Comparison of ENCODE assay signal across 23 cellular contexts in genomic region chr18:80050797-80051196, GRCh38. TPM values are rescaled to one million over a fixed set of nuclear protein-coding genes. Genes with fewer than 3 reads are reported as not detected.
A peak's percentile ranks its signal among the peaks of the same experiment; 100 is the strongest.
DNase-seq lines count a peak whose midpoint lies in the region; ATAC-seq, FAIRE-seq and TF ChIP-seq lines count a peak whose summit lies in the region.
"Had no signal": no experiment of that assay in that cellular context is flagged by ENCODE, and none has a peak within 500 bp of the region (broad histone marks: within the 10 kb centered on the region; RNA-seq: fewer than 3 reads in every experiment).

No MANE protein-coding gene starts in this region.

- TF ChIP-seq CTCF in K562 (IDR thresholded peaks at IDR 0.05 in 2 of 3, conservative IDR thresholded peaks at IDR 0.05 in 1 of 3; ENCODE audit: insufficient read depth in 2 of 3, low read depth in 1 of 3, low read length in 3 of 3), result no peak
- no peak for TF ChIP-seq CTCF in osteoblast (IDR thresholded peaks at IDR 0.05; ENCODE audit: extremely low read depth, low read depth, low read length)

- no TSS peak for BruUV-seq in K562 (replicated peaks; lab: Mats Ljungman, UMichigan)

- H3K4me3 Mint-ChIP-seq in stimulated activated effector memory CD8-positive, alpha-beta T cell treated with anti-CD3 and anti-CD28 coated beads, Interleukin-12 subunit alpha, Interleukin-12 subunit beta, amount 100 ng/mL, for 72 hours, result no peak overlapping the region
- H3K4me3 Mint-ChIP-seq: CD4-positive, alpha-beta T cell; HFFc6 had no signal

- H3K4me1 ChIP-seq in K562 (replicated peaks in 1 of 2; ENCODE audit: control insufficient read depth in 2 of 2, insufficient read depth in 2 of 2, low read length in 2 of 2) (no peaks in the 10 kb centered on the region; a peak in 1 of 5 replicates), osteoblast (ENCODE audit: insufficient read depth, low read length) (no peaks in the 10 kb centered on the region)
- H3K4me1 ChIP-seq: A549, Caco-2 had no signal

- no peaks in the 10 kb centered on the region for H3K9me1 ChIP-seq in K562 (ENCODE audit: control insufficient read depth, insufficient read depth, low read length)

- H4K20me1 ChIP-seq in K562 (replicated peaks; ENCODE audit: control insufficient read depth, insufficient read depth, low read length) (no peaks in the 10 kb centered on the region), osteoblast (ENCODE audit: insufficient read depth, low read length) (no peaks in the 10 kb centered on the region)

- in situ Hi-C loops in K562 (cut with MboI), result no loop called here

- TF ChIP-seq POLR2A in K562 (conservative IDR thresholded peaks at IDR 0.05), result no peak

- DNase-seq in activated CD8-positive, alpha-beta memory T cell treated with anti-CD3 and anti-CD28 coated beads for 24 hours, result peak; percentile 41
- DNase-seq in activated CD8-positive, alpha-beta memory T cell treated with anti-CD3 and anti-CD28 coated beads, Interleukin-2, amount 50 U/mL, for 4 hours, result no peak
- DNase-seq in K562 (ENCODE audit: extremely low read depth in 1 of 4, low spot score in 3 of 4), result no peak
- peak; percentile 26 for DNase-seq in osteoblast (ENCODE audit: insufficient read length, low spot score, missing footprints)
- no peak for DNase-seq in stimulated activated effector memory CD8-positive, alpha-beta T cell treated with anti-CD3 and anti-CD28 coated beads, Interleukin-12 subunit alpha, Interleukin-12 subunit beta, amount 100 ng/mL, for 72 hours (ENCODE audit: low spot score in 2 of 2)
- no peak for DNase-seq in NCI-H82 (lab: John Stamatoyannopoulos, UW)
- DNase-seq in activated CD4-positive, alpha-beta T cell treated with anti-CD3 and anti-CD28 coated beads, Interleukin-2, amount 50 U/mL, for 48 hours, result no peak
- DNase-seq: AML-193; Caco-2; CD4-positive, alpha-beta T cell; DMS153; DMS79; GDM1; GOT3; HCEC 1CT; HFFc6 had no signal

- H3K27me3 ChIP-seq in K562 (ENCODE audit: control insufficient read depth in 2 of 2, insufficient read depth in 2 of 2, low read length in 2 of 2) (no peaks in the 10 kb centered on the region), osteoblast (ENCODE audit: insufficient read depth, low read length) (no peaks in the 10 kb centered on the region)

- TF ChIP-seq EP300 in K562 (IDR thresholded peaks at IDR 0.05; ENCODE audit: low read length), result no peak

- peaks cover 25% of the 10 kb centered on the region for H3K9me3 Mint-ChIP-seq in stimulated activated effector memory CD8-positive, alpha-beta T cell treated with anti-CD3 and anti-CD28 coated beads, Interleukin-12 subunit alpha, Interleukin-12 subunit beta, amount 100 ng/mL, for 72 hours

- H3K9me3 ChIP-seq in K562 (replicated peaks; ENCODE audit: control insufficient read depth, insufficient read depth, low read depth, low read length) (no peaks in the 10 kb centered on the region; the same call in 1 of the 2 replicates), osteoblast (ENCODE audit: low read depth, low read length) (no peaks in the 10 kb centered on the region)
- H3K9me3 ChIP-seq: Caco-2 had no signal

- POLR2A ChIA-PET in K562 (lab: Yijun Ruan, JAX), result no interaction called here

- H3K4me3 ChIP-seq in K562, result no peak overlapping the region
- no peak overlapping the region for H3K4me3 ChIP-seq in osteoblast (ENCODE audit: insufficient read depth, low read length)
- H3K4me3 ChIP-seq: A549 had no signal

- H3K36me3 Mint-ChIP-seq in stimulated activated effector memory CD8-positive, alpha-beta T cell treated with anti-CD3 and anti-CD28 coated beads, Interleukin-12 subunit alpha, Interleukin-12 subunit beta, amount 100 ng/mL, for 72 hours, result peaks cover 3% of the 10 kb centered on the region

- H2AFZ ChIP-seq in K562 (ENCODE audit: low read depth, low read length) (no peak overlapping the region), osteoblast (ENCODE audit: low read length) (no peak overlapping the region)

- no peak for TF ChIP-seq RAD21 in K562 (CRISPR knock-in tag; conservative IDR thresholded peaks at IDR 0.05 in 1 of 2, IDR thresholded peaks at IDR 0.05 in 1 of 2)

- H3K4me1 Mint-ChIP-seq in stimulated activated effector memory CD8-positive, alpha-beta T cell treated with anti-CD3 and anti-CD28 coated beads, Interleukin-12 subunit alpha, Interleukin-12 subunit beta, amount 100 ng/mL, for 72 hours, result peaks cover 2% of the 10 kb centered on the region
- H3K4me1 Mint-ChIP-seq: IgD-negative memory B cell had no signal

- H3K79me2 ChIP-seq in K562 (ENCODE audit: control insufficient read depth, insufficient read depth, low read length) (no peaks in the 10 kb centered on the region), osteoblast (ENCODE audit: insufficient read depth, low read length) (no peaks in the 10 kb centered on the region)

- CTCF ChIA-PET in K562 (lab: Yijun Ruan, JAX; ENCODE audit: low intra/inter-chr PET ratio), result no interaction called here

- H3K36me3 ChIP-seq in K562 (ENCODE audit: control insufficient read depth, insufficient read depth, low read length) (peaks cover 26% of the 10 kb centered on the region; the same call in 2 of the 3 replicates), osteoblast (ENCODE audit: insufficient read depth, low read length) (peaks cover 9% of the 10 kb centered on the region)

- no peak for ATAC-seq in K562
- ATAC-seq in stimulated activated effector memory CD8-positive, alpha-beta T cell treated with anti-CD3 and anti-CD28 coated beads, Interleukin-12 subunit alpha, Interleukin-12 subunit beta, amount 100 ng/mL, for 72 hours, result no peak
- ATAC-seq: A549 had no signal

- H3K9ac ChIP-seq in K562 (ENCODE audit: insufficient read depth in 1 of 2, low read depth in 2 of 2, low read length in 2 of 2), result no peak overlapping the region

- FAIRE-seq in K562 (lab: Jason Lieb, UNC), result no peak
- FAIRE-seq: A549, GM12892, GM18507, HTR-8/SVneo had no signal

- WGBS in K562 (ENCODE audit: insufficient coverage, low coverage, missing lambda C conversion rate), result 90% methylated on average over 6 of the region's 6 CpGs

- H3K4me2 ChIP-seq in K562 (ENCODE audit: insufficient read depth, low read length) (no peak overlapping the region), osteoblast (ENCODE audit: insufficient read depth, low read length) (no peak overlapping the region)
- H3K4me2 ChIP-seq: A549 had no signal

- no peak overlapping the region for H3K27ac Mint-ChIP-seq in stimulated activated effector memory CD8-positive, alpha-beta T cell treated with anti-CD3 and anti-CD28 coated beads, Interleukin-12 subunit alpha, Interleukin-12 subunit beta, amount 100 ng/mL, for 72 hours
- H3K27ac Mint-ChIP-seq: CD4-positive, alpha-beta T cell; HFFc6; IgD-negative memory B cell had no signal

- intact Hi-C loops in K562 (cut with micrococcal nuclease), result no loop called here

- H3K27ac ChIP-seq in K562 (ENCODE audit: extremely low read depth, low read depth, low read length) (no peak overlapping the region), osteoblast (ENCODE audit: low read depth, low read length) (no peak overlapping the region)
- H3K27ac ChIP-seq: 22Rv1, A549, C4-2B had no signal

RNA-seq across cellular contexts. Expression of gene RBFA, which starts 16.6 kb away (rescaled TPM):
- total RNA-seq in K562 (2011; cell fraction: chromatin; rRNA removed; ENCODE audit: low replicate concordance), result 107 and 110 TPM in 2 replicates
- total RNA-seq in K562 (2011; cell fraction: nucleolus; rRNA removed), result 70.8 and 75.5 TPM in 2 replicates
- 104 and 112 TPM in 2 replicates for total RNA-seq in K562 (2011; cell fraction: nucleoplasm; rRNA removed)
- total RNA-seq in K562 (2014; rRNA removed) (36.7 and 38.9 TPM in 2 replicates), K562 (2014; rRNA removed; fragmentation: Illumina TruSeq; extraction: Trizol) (21.1 and 24.5 TPM in 2 replicates), K562 (2015; rRNA removed; fragmentation: Illumina TruSeq; extraction: Trizol) (25.8 and 26.7 TPM in 2 replicates), K562 (2021) (28.4 and 28.8 TPM in 2 replicates), osteoblast (28.9 and 29.0 TPM in 2 replicates)
- polyA plus RNA-seq in K562 (2011; rRNA removed) (24.7 and 28.7 TPM in 2 replicates), K562 (2014; fragmentation: Illumina TruSeq; extraction: Trizol) (26.0 and 28.2 TPM in 2 replicates), K562 (2014; fragmentation: Nextera tagmentation; extraction: Ambion mirVana) (1 to 10 TPM; 3.4 to 4.8 TPM), K562 (2014; rRNA removed) (36.1 and 41.9 TPM in 2 replicates)
- polyA plus RNA-seq in K562 (2011; cell fraction: cytosol; rRNA removed), result 17.9 and 18.9 TPM in 2 replicates
- 66.2 and 70.5 TPM in 2 replicates for polyA plus RNA-seq in K562 (2011; cell fraction: nucleus; rRNA removed)
- 17.3 and 24.4 TPM in 2 replicates for polyA plus RNA-seq in K562 (2012)
- polyA minus RNA-seq in K562 (2011; rRNA and poly(A)+ RNA removed), result 25.6 and 29.4 TPM in 2 replicates
- 6.5 and 7.3 TPM in 2 replicates for polyA minus RNA-seq in K562 (2011; cell fraction: cytosol; rRNA and poly(A)+ RNA removed)
- 46.0 and 59.9 TPM in 2 replicates for polyA minus RNA-seq in K562 (2011; cell fraction: nucleus; rRNA and poly(A)+ RNA removed)

RNA-seq across cellular contexts. Expression of gene ADNP2, which starts 58.3 kb away (rescaled TPM):
- 21.1 and 36.1 TPM in 2 replicates for total RNA-seq in K562 (2011; cell fraction: chromatin; rRNA removed; ENCODE audit: low replicate concordance)
- total RNA-seq in K562 (2011; cell fraction: nucleolus; rRNA removed), result 11.2 and 12.2 TPM in 2 replicates
- 18.3 and 23.2 TPM in 2 replicates for total RNA-seq in K562 (2011; cell fraction: nucleoplasm; rRNA removed)
- total RNA-seq in K562 (2014; rRNA removed) (14.8 and 16.0 TPM in 2 replicates), K562 (2014; rRNA removed; fragmentation: Illumina TruSeq; extraction: Trizol) (16.0 and 17.6 TPM in 2 replicates), K562 (2015; rRNA removed; fragmentation: Illumina TruSeq; extraction: Trizol) (17.3 and 17.7 TPM in 2 replicates), K562 (2021) (22.9 and 24.3 TPM in 2 replicates), osteoblast (22.1 and 22.4 TPM in 2 replicates)
- polyA plus RNA-seq in K562 (2011; rRNA removed) (11.8 and 18.6 TPM in 2 replicates), K562 (2014; fragmentation: Illumina TruSeq; extraction: Trizol) (17.8 and 19.7 TPM in 2 replicates), K562 (2014; fragmentation: Nextera tagmentation; extraction: Ambion mirVana) (10 to 100 TPM in 1 of 2 experiments, 1 to 10 TPM in 1; 5.8 to 11.5 TPM), K562 (2014; rRNA removed) (13.2 and 14.1 TPM in 2 replicates)
- polyA plus RNA-seq in K562 (2011; cell fraction: cytosol; rRNA removed), result 9.2 and 11.9 TPM in 2 replicates
- polyA plus RNA-seq in K562 (2011; cell fraction: nucleus; rRNA removed), result 10.0 and 14.9 TPM in 2 replicates
- polyA plus RNA-seq in K562 (2012), result 12.6 and 13.8 TPM in 2 replicates
- 20.9 and 22.0 TPM in 2 replicates for polyA minus RNA-seq in K562 (2011; rRNA and poly(A)+ RNA removed)
- 13.3 and 14.4 TPM in 2 replicates for polyA minus RNA-seq in K562 (2011; cell fraction: cytosol; rRNA and poly(A)+ RNA removed)
- polyA minus RNA-seq in K562 (2011; cell fraction: nucleus; rRNA and poly(A)+ RNA removed), result 8.2 and 12.1 TPM in 2 replicates

Comparison
In these comparisons a context has a peak if more than half of its experiments do, and no peak if none do; other contexts are left out.
1. DNase-seq: peak in activated CD8-positive, alpha-beta memory T cell treated with anti-CD3 and anti-CD28 coated beads for 24 hours (single experiment) and osteoblast (single experiment); none in activated CD8-positive, alpha-beta memory T cell treated with anti-CD3 and anti-CD28 coated beads, Interleukin-2, amount 50 U/mL, for 4 hours (single experiment), K562 (0 of 4), stimulated activated effector memory CD8-positive, alpha-beta T cell treated with anti-CD3 and anti-CD28 coated beads, Interleukin-12 subunit alpha, Interleukin-12 subunit beta, amount 100 ng/mL, for 72 hours (0 of 2), NCI-H82 (single experiment) and activated CD4-positive, alpha-beta T cell treated with anti-CD3 and anti-CD28 coated beads, Interleukin-2, amount 50 U/mL, for 48 hours (0 of 2).